Comparison of ENCODE assay signal across 23 cellular contexts in genomic region chr3:196208942-196209695, GRCh38. TPM values are rescaled to one million over a fixed set of nuclear protein-coding genes. Genes with fewer than 3 reads are reported as not detected.
A peak's percentile ranks its signal among the peaks of the same experiment; 100 is the strongest.
DNase-seq lines count a peak whose midpoint lies in the region; ATAC-seq, FAIRE-seq and TF ChIP-seq lines count a peak whose summit lies in the region.
"Had no signal": no experiment of that assay in that cellular context is flagged by ENCODE, and none has a peak within 500 bp of the region (broad histone marks: within the 10 kb centered on the region; RNA-seq: fewer than 3 reads in every experiment).

No MANE protein-coding gene starts in this region.

- no peak overlapping the region for H3K4me3 ChIP-seq in HepG2 (replicated peaks in 1 of 3; ENCODE audit: insufficient read depth in 1 of 3, low read depth in 2 of 3, low read length in 3 of 3)
- H3K4me3 ChIP-seq: ascending aorta, lung, psoas muscle, tibial artery had no signal

- BruUV-seq in HepG2 (replicated peaks; lab: Mats Ljungman, UMichigan) = no TSS peak

- no peaks in the 10 kb centered on the region for H3K9me3 ChIP-seq in HepG2 (ENCODE audit: low read length)
- H3K9me3 ChIP-seq: ascending aorta, psoas muscle, tibial artery had no signal

- no peak for TF ChIP-seq EP300 in HepG2 (IDR thresholded peaks at IDR 0.05; ENCODE audit: low read depth in 2 of 2, low read length in 2 of 2)
- TF ChIP-seq EP300 in HepG2 (CRISPR knock-in tag; IDR thresholded peaks at IDR 0.05; ENCODE audit: borderline replicate concordance) = no peak

- intact Hi-C loops in HepG2 (cut with micrococcal nuclease; ENCODE audit: unreplicated experiment) = no loop called here

- H3K27me3 Mint-ChIP-seq in T-cell = no peaks in the 10 kb centered on the region
- no peaks in the 10 kb centered on the region for H3K27me3 Mint-ChIP-seq in stimulated activated memory B cell treated with anti-CD40 and anti-IgM and Interleukin-4, amounts not matched to agents 10 μg/mL and 1 μg/mL and 100 μg/mL, for 72 hours

- H3K9ac ChIP-seq in HepG2 (ENCODE audit: insufficient read depth, low read depth, low read length) = no peak overlapping the region

- peaks cover 72% of the 10 kb centered on the region for H3K4me1 ChIP-seq in HepG2 (ENCODE audit: insufficient read depth, low read length)
- H3K4me1 ChIP-seq: ascending aorta, psoas muscle had no signal

- no peak for TF ChIP-seq RAD21 in HepG2 (CRISPR knock-in tag; IDR thresholded peaks at IDR 0.05)

- H3K79me2 ChIP-seq in HepG2 (ENCODE audit: insufficient read depth, low read length) = no peaks in the 10 kb centered on the region

- peak; percentile 64 for DNase-seq in activated effector memory CD4-positive, alpha-beta T cell treated with anti-CD3 and anti-CD28 coated beads, Interleukin-2, amount 50 U/mL, for 16 hours
- DNase-seq in activated effector memory CD4-positive, alpha-beta T cell treated with Interleukin-2 at 50 U/mL for 16 hours = no peak
- no peak for DNase-seq in T-cell
- DNase-seq in HepG2 (ENCODE audit: low spot score) = no peak
- no peak for DNase-seq in anterior cingulate cortex (lab: John Stamatoyannopoulos, UW)
- DNase-seq in activated naive CD4-positive, alpha-beta T cell (lab: John Stamatoyannopoulos, UW) = no peak
- DNase-seq in KG1 (lab: John Stamatoyannopoulos, UW) = no peak
- DNase-seq: ACHN; cerebellar nuclear complex; COR-L47; effector memory CD4-positive, alpha-beta T cell; glutamatergic neuron; IMR-90; NCI-H1930; stimulated activated CD4-positive, alpha-beta T cell treated with anti-CD3 and anti-CD28 coated beads, Interleukin-12 subunit alpha, Interleukin-12 subunit beta, amount 100 ng/mL, for 4 hours; tibial artery had no signal

- H3K36me3 Mint-ChIP-seq in T-cell = no peaks in the 10 kb centered on the region
- H3K36me3 Mint-ChIP-seq in stimulated activated memory B cell treated with anti-CD40 and anti-IgM and Interleukin-4, amounts not matched to agents 10 μg/mL and 1 μg/mL and 100 μg/mL, for 72 hours = no peaks in the 10 kb centered on the region

- ATAC-seq in T-cell (replicated peaks in 1 of 4) = no peak
- ATAC-seq in HepG2 = peak; percentile 45
- ATAC-seq in stimulated activated memory B cell treated with anti-CD40 and anti-IgM and Interleukin-4, amounts not matched to agents 10 μg/mL and 1 μg/mL and 100 μg/mL, for 72 hours = peak; percentile 45

- H3K27me3 ChIP-seq in HepG2 (ENCODE audit: control insufficient read depth in 1 of 2, insufficient read depth in 2 of 2, low read length in 2 of 2) = 0 out of 5 replicates have a peak, but pooled peaks cover 0 to 2% of the 10 kb centered on the region in 2 experiments
- H3K27me3 ChIP-seq: ascending aorta had no signal

- H3K27ac Mint-ChIP-seq in T-cell = no peak overlapping the region
- peak overlapping the region; percentile 15 for H3K27ac Mint-ChIP-seq in stimulated activated memory B cell treated with anti-CD40 and anti-IgM and Interleukin-4, amounts not matched to agents 10 μg/mL and 1 μg/mL and 100 μg/mL, for 72 hours
- H3K27ac Mint-ChIP-seq: activated T-helper 1 cell treated with anti-CD3 and anti-CD28 coated beads, Interleukin-12 subunit alpha, Interleukin-12 subunit beta, Interleukin-2, Interleukin-4 antibody, amounts not matched to agents 30 ng/mL and 10 ng/mL and 1 ng/mL, durations not matched to agents 14 hours and 24 hours and 36 hours had no signal

- no peak overlapping the region for H2AFZ ChIP-seq in HepG2 (ENCODE audit: low read length)

- H4K20me1 ChIP-seq in HepG2 (ENCODE audit: insufficient read depth, low read length) = no peaks in the 10 kb centered on the region

- no peak overlapping the region for H3K27ac ChIP-seq in HepG2 (ENCODE audit: extremely low read length, insufficient read depth, low read length)
- H3K27ac ChIP-seq: ascending aorta, psoas muscle, tibial artery had no signal

- 61% methylated on average over 11 of the region's 24 CpGs for WGBS in HepG2 (ENCODE audit: low lambda C conversion rate)

- H3K4me1 Mint-ChIP-seq in T-cell = peaks cover 9 to 19% (median 10%) of the 10 kb centered on the region in 3 donors
- H3K4me1 Mint-ChIP-seq in stimulated activated memory B cell treated with anti-CD40 and anti-IgM and Interleukin-4, amounts not matched to agents 10 μg/mL and 1 μg/mL and 100 μg/mL, for 72 hours = peaks cover 41% of the 10 kb centered on the region

- no peak for TF ChIP-seq CTCF in HepG2 (CRISPR knock-in tag; IDR thresholded peaks at IDR 0.05)

- no peak for FAIRE-seq in HepG2 (lab: Jason Lieb, UNC)
- FAIRE-seq: GM19239, H54 had no signal

- CTCF ChIA-PET in T-cell (lab: Charles Lee) = no interaction called here
- CTCF ChIA-PET in HepG2 (lab: Yijun Ruan, JAX; ENCODE audit: low intra/inter-chr PET ratio, low total read pairs) = no interaction called here

- peak overlapping the region; percentile 57; the same call in 1 of the 2 replicates for H3K4me2 ChIP-seq in HepG2 (ENCODE audit: low read depth, low read length)

- H3K4me3 Mint-ChIP-seq in T-cell = peak overlapping the region; percentile 55 to 81 (median 69)
- peak overlapping the region; percentile 66 for H3K4me3 Mint-ChIP-seq in stimulated activated memory B cell treated with anti-CD40 and anti-IgM and Interleukin-4, amounts not matched to agents 10 μg/mL and 1 μg/mL and 100 μg/mL, for 72 hours

- H3K36me3 ChIP-seq in HepG2 (replicated peaks in 1 of 2; ENCODE audit: control insufficient read depth in 1 of 2, insufficient read depth in 2 of 2, low read length in 2 of 2) = no peaks in the 10 kb centered on the region
- H3K36me3 ChIP-seq: ascending aorta, tibial artery had no signal

- no peaks in the 10 kb centered on the region for H3K9me3 Mint-ChIP-seq in T-cell
- peaks cover 7% of the 10 kb centered on the region for H3K9me3 Mint-ChIP-seq in stimulated activated memory B cell treated with anti-CD40 and anti-IgM and Interleukin-4, amounts not matched to agents 10 μg/mL and 1 μg/mL and 100 μg/mL, for 72 hours
- H3K9me3 Mint-ChIP-seq: activated T-helper 1 cell treated with anti-CD3 and anti-CD28 coated beads, Interleukin-12 subunit alpha, Interleukin-12 subunit beta, Interleukin-2, Interleukin-4 antibody, amounts not matched to agents 30 ng/mL and 10 ng/mL and 1 ng/mL, durations not matched to agents 14 hours and 24 hours and 36 hours had no signal

- POLR2A ChIA-PET in T-cell (lab: Charles Lee) = no interaction called here
- POLR2A ChIA-PET in HepG2 (lab: Yijun Ruan, JAX) = no interaction called here

- in situ Hi-C loops in HepG2 (cut with HindIII; ENCODE audit: extremely low pct_ligation_motif_present, low pct_unique_long_range_greater_than_20kb) = no loop called here

- TF ChIP-seq POLR2A in HepG2 (IDR thresholded peaks at IDR 0.05; ENCODE audit: insufficient read depth in 1 of 2, low read depth in 2 of 2, low read length in 2 of 2) = no peak

RNA-seq across cellular contexts. Expression of gene ZDHHC19, which starts 2.1 kb away (rescaled TPM):
- total RNA-seq in T-cell (under 1 TPM in 2 of 5 donors, not detected in 3; 0.49 to 0.54 TPM), HepG2 (2016; rRNA removed; fragmentation: Illumina TruSeq; extraction: Trizol) (0.22 TPM in 1 of 2 replicates, not detected in the other)
- not detected in 2 replicates for total RNA-seq in HepG2 (2016; cell fraction: cytosol; rRNA removed; fragmentation: Illumina TruSeq; extraction: Trizol; ENCODE audit: low read depth)
- total RNA-seq in HepG2 (2016; cell fraction: insoluble cytoplasmic fraction; rRNA removed; fragmentation: Illumina TruSeq; extraction: Trizol) = not detected in 2 replicates
- total RNA-seq in HepG2 (2016; cell fraction: membrane; rRNA removed; fragmentation: Illumina TruSeq; extraction: Trizol) = not detected in 2 replicates
- total RNA-seq in HepG2 (2016; cell fraction: nucleus; rRNA removed; fragmentation: Illumina TruSeq; extraction: Trizol) = not detected in 2 replicates
- polyA plus RNA-seq in HepG2 (2011; rRNA removed) = 0.53 and 0.97 TPM in 2 replicates
- polyA plus RNA-seq in HepG2 (2011; cell fraction: cytosol; rRNA removed) = 0.47 TPM in 2 replicates
- 1.5 and 1.9 TPM in 2 replicates for polyA plus RNA-seq in HepG2 (2011; cell fraction: nucleus; rRNA removed)
- 1.2 and 3.4 TPM in 2 replicates for polyA plus RNA-seq in HepG2 (2012)
- 0.43 TPM in 1 of 2 replicates, not detected in the other for polyA plus RNA-seq in HepG2 (2016; cell fraction: cytosol; fragmentation: Illumina TruSeq; extraction: Trizol; ENCODE audit: low read depth)
- polyA plus RNA-seq in HepG2 (2016; cell fraction: insoluble cytoplasmic fraction; fragmentation: Illumina TruSeq; extraction: Trizol; ENCODE audit: low read depth) = 0.53 TPM in 1 of 2 replicates, not detected in the other
- not detected in 2 replicates for polyA plus RNA-seq in HepG2 (2016; cell fraction: membrane; fragmentation: Illumina TruSeq; extraction: Trizol; ENCODE audit: low read depth)
- not detected in 2 replicates for polyA plus RNA-seq in HepG2 (2016; cell fraction: nucleus; fragmentation: Illumina TruSeq; extraction: Trizol; ENCODE audit: insufficient read depth, low read depth)
- 0.30 TPM in 1 of 2 replicates, not detected in the other for polyA minus RNA-seq in HepG2 (2011; rRNA and poly(A)+ RNA removed; ENCODE audit: low replicate concordance)
- polyA minus RNA-seq in HepG2 (2011; cell fraction: cytosol; rRNA and poly(A)+ RNA removed) = not detected in 2 replicates
- polyA minus RNA-seq in HepG2 (2011; cell fraction: nucleus; rRNA and poly(A)+ RNA removed) = 0.26 and 1.1 TPM in 2 replicates
- total RNA-seq: ascending aorta, IMR-90 had no signal

RNA-seq across cellular contexts. Expression of gene SLC51A, which starts 7.2 kb away (rescaled TPM):
- total RNA-seq in T-cell (not detected), HepG2 (2016; rRNA removed; fragmentation: Illumina TruSeq; extraction: Trizol) (3.8 and 4.3 TPM in 2 replicates)
- 1.8 and 2.1 TPM in 2 replicates for total RNA-seq in HepG2 (2016; cell fraction: cytosol; rRNA removed; fragmentation: Illumina TruSeq; extraction: Trizol; ENCODE audit: low read depth)
- total RNA-seq in HepG2 (2016; cell fraction: insoluble cytoplasmic fraction; rRNA removed; fragmentation: Illumina TruSeq; extraction: Trizol) = 2.3 and 4.7 TPM in 2 replicates
- 1.2 and 1.5 TPM in 2 replicates for total RNA-seq in HepG2 (2016; cell fraction: membrane; rRNA removed; fragmentation: Illumina TruSeq; extraction: Trizol)
- 3.7 and 5.8 TPM in 2 replicates for total RNA-seq in HepG2 (2016; cell fraction: nucleus; rRNA removed; fragmentation: Illumina TruSeq; extraction: Trizol)
- 48.8 and 96.4 TPM in 2 replicates for polyA plus RNA-seq in HepG2 (2011; rRNA removed)
- polyA plus RNA-seq in HepG2 (2011; cell fraction: cytosol; rRNA removed) = 21.3 and 40.5 TPM in 2 replicates
- polyA plus RNA-seq in HepG2 (2011; cell fraction: nucleus; rRNA removed) = 286 and 508 TPM in 2 replicates
- 60.6 and 133 TPM in 2 replicates for polyA plus RNA-seq in HepG2 (2012)
- polyA plus RNA-seq in HepG2 (2016; cell fraction: cytosol; fragmentation: Illumina TruSeq; extraction: Trizol; ENCODE audit: low read depth) = 1.3 and 1.5 TPM in 2 replicates
- polyA plus RNA-seq in HepG2 (2016; cell fraction: insoluble cytoplasmic fraction; fragmentation: Illumina TruSeq; extraction: Trizol; ENCODE audit: low read depth) = 1.2 and 2.5 TPM in 2 replicates
- 1.7 TPM in 2 replicates for polyA plus RNA-seq in HepG2 (2016; cell fraction: membrane; fragmentation: Illumina TruSeq; extraction: Trizol; ENCODE audit: low read depth)
- polyA plus RNA-seq in HepG2 (2016; cell fraction: nucleus; fragmentation: Illumina TruSeq; extraction: Trizol; ENCODE audit: insufficient read depth, low read depth) = 9.4 and 12.9 TPM in 2 replicates
- 29.6 TPM in 1 of 2 replicates, not detected in the other for polyA minus RNA-seq in HepG2 (2011; rRNA and poly(A)+ RNA removed; ENCODE audit: low replicate concordance)
- 7.6 and 19.3 TPM in 2 replicates for polyA minus RNA-seq in HepG2 (2011; cell fraction: cytosol; rRNA and poly(A)+ RNA removed)
- 24.8 and 52.6 TPM in 2 replicates for polyA minus RNA-seq in HepG2 (2011; cell fraction: nucleus; rRNA and poly(A)+ RNA removed)
- total RNA-seq: activated T-helper 1 cell treated with anti-CD3 and anti-CD28 coated beads, Interleukin-12 subunit alpha, Interleukin-12 subunit beta, Interleukin-2, Interleukin-4 antibody, amounts not matched to agents 30 ng/mL and 10 ng/mL and 1 ng/mL, durations not matched to agents 14 hours and 24 hours and 36 hours; ascending aorta; IMR-90 had no signal
- polyA plus RNA-seq: IMR-90 had no signal

Comparison
In these comparisons a context has a peak if more than half of its experiments do, and no peak if none do; other contexts are left out.
1. ATAC-seq: peak in HepG2 (single experiment) and stimulated activated memory B cell treated with anti-CD40 and anti-IgM and Interleukin-4, amounts not matched to agents 10 μg/mL and 1 μg/mL and 100 μg/mL, for 72 hours (single experiment); none in T-cell (0 of 4).